ENCODE assay signal across 1 cellular context in the genomic region with DNA sequence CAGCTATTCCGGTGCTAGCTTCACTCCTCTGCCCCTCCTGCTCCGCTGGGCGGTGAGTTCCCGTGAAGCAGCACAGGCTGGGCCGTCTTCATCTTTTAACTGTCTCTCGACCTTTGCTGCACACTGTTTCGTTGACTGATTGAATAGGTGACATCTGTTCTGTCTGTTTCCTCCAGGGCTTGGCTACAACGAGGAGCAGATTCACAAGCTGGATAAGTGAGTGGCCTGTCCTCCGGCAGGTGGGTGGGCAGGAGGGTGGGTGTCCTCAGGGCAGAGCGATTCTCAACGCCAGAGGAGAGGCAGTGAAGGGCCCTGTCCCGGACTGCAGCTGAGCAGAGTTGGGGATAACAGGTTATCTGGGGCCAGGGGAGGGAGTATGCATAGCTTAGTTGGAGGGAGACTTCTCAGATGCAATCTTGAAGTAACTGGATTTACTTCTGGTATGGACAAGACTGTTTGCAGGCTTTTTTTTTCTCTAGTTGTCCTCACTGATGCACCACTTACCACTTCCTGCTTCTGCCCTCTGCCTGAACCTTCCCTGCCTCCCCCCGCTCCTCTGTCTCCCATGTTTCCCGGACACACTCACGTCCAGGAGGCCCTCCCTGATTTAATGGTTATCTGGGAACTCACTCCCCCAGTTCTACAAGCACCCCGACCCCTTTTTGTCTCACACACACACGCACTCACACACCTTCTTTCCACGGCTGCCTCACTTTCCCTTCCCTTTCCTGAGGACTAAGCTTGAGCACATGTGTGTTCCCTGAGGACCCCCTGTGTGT.
TF ChIP-seq lines count a peak whose summit lies in the region.

No MANE protein-coding gene starts in this region.

TF ChIP-seq in HEK293, 187 proteins besides CTCF, POLR2A, EP300 and RAD21 (continued from another document):
- TF ChIP-seq ZNF518A (tag by site-specific recombination; conservative IDR thresholded peaks at IDR 0.05; ENCODE audit: low read depth) (no peak), ZNF768 (tag by site-specific recombination; IDR thresholded peaks at IDR 0.05) (no peak), ZNF10 (tag by site-specific recombination; IDR thresholded peaks at IDR 0.05) (no peak)
TF ChIP-seq in HEK293: peak in this region for 0.
